ENCODE assay signal across 17 cellular contexts in the genomic region with DNA sequence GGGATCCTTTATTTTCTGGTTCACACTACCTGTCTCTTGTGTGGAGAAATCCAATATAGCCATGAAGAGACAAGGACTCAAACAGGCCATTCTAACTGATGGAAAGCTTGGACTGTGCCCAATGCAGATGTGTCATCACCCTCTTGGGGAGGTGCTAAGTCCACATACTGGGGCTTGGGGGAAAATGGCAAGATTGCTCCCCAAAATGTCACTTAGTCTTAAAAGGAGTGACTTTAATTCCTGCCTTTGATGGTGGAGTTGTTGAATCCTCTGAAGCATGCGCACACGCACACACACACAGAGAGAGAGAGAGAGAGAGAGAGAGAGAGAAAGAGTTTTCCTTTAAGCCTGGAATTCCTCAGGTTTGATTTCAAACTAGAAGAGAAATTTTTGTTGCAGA.
DNase-seq lines count a peak whose midpoint lies in the region; ATAC-seq and TF ChIP-seq lines count a peak whose summit lies in the region.
"Had no signal": no experiment of that assay in that cellular context is flagged by ENCODE, and none has a peak within 500 bp of the region (broad histone marks: within the 10 kb centered on the region; RNA-seq: fewer than 3 reads in every experiment).

No MANE protein-coding gene starts in this region.

- H3K4me3 ChIP-seq in epithelial cell of esophagus (ENCODE audit: low read length) (no peak overlapping the region), thymus (ENCODE audit: low read length) (no peak overlapping the region)
- H3K4me3 ChIP-seq: lung, testis had no signal

- WGBS in thymus: 97% methylated on average over 2 of the region's 2 CpGs

- no peaks in the 10 kb centered on the region for H3K27me3 ChIP-seq in thymus (ENCODE audit: control insufficient read depth, insufficient read depth)
- H3K27me3 ChIP-seq: testis had no signal

- H3K9me3 ChIP-seq in thymus (ENCODE audit: control insufficient read depth): no peaks in the 10 kb centered on the region
- H3K9me3 ChIP-seq: testis had no signal

- no peak for ATAC-seq in GM21360 (IDR thresholded peaks at IDR 0.05; ENCODE audit: unreplicated experiment)

- H3K4me1 ChIP-seq in thymus (ENCODE audit: control insufficient read depth, insufficient read depth, low read length): no peaks in the 10 kb centered on the region

- H3K36me3 ChIP-seq in thymus (ENCODE audit: control insufficient read depth, insufficient read depth): no peaks in the 10 kb centered on the region

- DNase-seq in RPMI7951 (ENCODE audit: low read depth) (peak; percentile 6), epithelial cell of esophagus (ENCODE audit: low read depth) (peak; percentile 29), iris pigment epithelial cell (ENCODE audit: low read depth) (peak; percentile 66), AML-193 (lab: John Stamatoyannopoulos, UW) (no peak)
- no peak for DNase-seq in activated T-cell treated with anti-CD3 and anti-CD28 coated beads, Interleukin-2, amount 50 U/mL, for 48 hours
- DNase-seq: activated CD4-positive, alpha-beta T cell treated with anti-CD3 and anti-CD28 coated beads, Interleukin-2, amount 50 U/mL, for 1 hour; C1 segment of cervical spinal cord; DMS153; Karpas-422; NCI-H1417 treated with DMSO at 0.1 percent for 48 hours; NCI-H345; stimulated activated CD4-positive, alpha-beta T cell treated with anti-CD3 and anti-CD28 coated beads, Interleukin-4, amount 100 ng/mL, for 1 hour; stimulated activated CD8-positive, alpha-beta memory T cell treated with anti-CD3 and anti-CD28 coated beads, Interleukin-4, amount 100 ng/mL, for 48 hours had no signal

- H3K27ac ChIP-seq in thymus (ENCODE audit: low read depth): peak overlapping the region; percentile 31

- no peak for TF ChIP-seq CTCF in epithelial cell of esophagus (IDR thresholded peaks at IDR 0.05; ENCODE audit: insufficient read depth, low read depth, low read length, missing control alignments)

Comparison
In these comparisons a context has a peak if more than half of its experiments do, and no peak if none do; other contexts are left out.
1. DNase-seq: peak in RPMI7951 (single experiment), epithelial cell of esophagus (single experiment) and iris pigment epithelial cell (single experiment); none in AML-193 (0 of 2) and activated T-cell treated with anti-CD3 and anti-CD28 coated beads, Interleukin-2, amount 50 U/mL, for 48 hours (0 of 2).